22 cellular contexts compared by ENCODE assay signal in genomic region chr19:32035611-32036010, GRCh38.
"Had no signal": no experiment of that assay in that cellular context is flagged by ENCODE, and none has a peak within 500 bp of the region (broad histone marks: within the 10 kb centered on the region; RNA-seq: fewer than 3 reads in every experiment).

No MANE protein-coding gene starts in this region.

- H3K4me2 ChIP-seq: hepatocyte had no signal

- H3K27ac ChIP-seq: colonic mucosa, esophagus muscularis mucosa, foreskin keratinocyte, gastroesophageal sphincter, heart left ventricle, hepatocyte, left lung, lower lobe of right lung had no signal

- H3K9me3 Mint-ChIP-seq: dendritic cell treated with granulocyte-macrophage colony-stimulating factor and Interleukin-4, amounts not matched to agents 40 ng/mL and 50 ng/mL, for 4 days; effector memory CD8-positive, alpha-beta T cell; endodermal cell had no signal

- FAIRE-seq: endothelial cell of umbilical vein, frontal cortex, islet of Langerhans, keratinocyte had no signal

- H3K9me3 ChIP-seq: colonic mucosa, esophagus muscularis mucosa, gastroesophageal sphincter, heart left ventricle, left lung, lower lobe of right lung had no signal

- H3K36me3 ChIP-seq: colonic mucosa, esophagus muscularis mucosa, gastroesophageal sphincter, heart left ventricle, left lung, lower lobe of right lung had no signal

- H3K27ac Mint-ChIP-seq: dendritic cell treated with granulocyte-macrophage colony-stimulating factor and Interleukin-4, amounts not matched to agents 40 ng/mL and 50 ng/mL, for 4 days; effector memory CD8-positive, alpha-beta T cell; endodermal cell had no signal

- H3K4me1 ChIP-seq: colonic mucosa, foreskin keratinocyte, heart left ventricle, left lung, lower lobe of right lung had no signal

- ATAC-seq: effector memory CD8-positive, alpha-beta T cell; foreskin keratinocyte; gastroesophageal sphincter; heart left ventricle; left cardiac atrium; left lung; left ventricle myocardium superior; lower lobe of right lung had no signal

- DNase-seq: colonic mucosa; cortex of kidney; effector CD8-positive, alpha-beta T cell; effector memory CD8-positive, alpha-beta T cell; endodermal cell; foreskin keratinocyte; heart left ventricle; hypothalamus; left cardiac atrium; left lung; left ventricle myocardium superior; lower lobe of right lung; mesenchymal stem cell; midbrain had no signal

- H3K27me3 ChIP-seq: colonic mucosa, esophagus muscularis mucosa, left lung had no signal

- H3K79me2 ChIP-seq: hepatocyte had no signal

- H3K4me3 Mint-ChIP-seq: dendritic cell treated with granulocyte-macrophage colony-stimulating factor and Interleukin-4, amounts not matched to agents 40 ng/mL and 50 ng/mL, for 4 days; effector memory CD8-positive, alpha-beta T cell; endodermal cell had no signal

- H2AFZ ChIP-seq: hepatocyte had no signal

- H3K4me3 ChIP-seq: colonic mucosa, esophagus muscularis mucosa, gastroesophageal sphincter, heart left ventricle, hepatocyte, left lung, lower lobe of right lung had no signal
